18 cellular contexts compared by ENCODE assay signal in the genomic region with DNA sequence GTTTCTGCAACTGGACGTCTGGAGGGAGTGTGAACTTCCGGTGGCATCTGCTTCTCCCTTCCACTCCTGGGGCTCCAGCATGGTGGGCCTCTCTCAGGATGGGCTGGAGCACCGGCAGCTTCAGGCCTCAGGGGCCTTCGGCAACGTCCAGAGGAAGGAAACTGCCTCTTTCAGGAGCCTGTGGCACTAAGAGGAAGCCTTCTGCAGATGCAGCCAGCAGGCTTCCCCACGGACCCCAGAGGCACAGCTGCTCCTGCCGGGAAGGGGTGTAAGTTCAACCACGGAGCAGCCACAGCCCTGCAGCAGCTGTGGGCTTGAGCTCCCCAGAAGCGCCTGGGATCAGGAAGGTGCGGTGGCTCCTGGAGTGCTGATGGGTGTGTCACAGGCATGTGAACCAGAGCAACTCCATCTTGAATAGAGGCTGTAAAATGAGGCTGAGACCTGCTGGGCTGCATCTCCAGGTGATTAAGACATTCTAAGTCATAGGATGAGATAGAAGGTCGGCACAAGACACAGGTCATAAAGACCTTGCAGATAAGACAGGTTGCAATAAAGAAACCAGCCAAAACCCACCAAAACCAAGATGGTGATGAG. TPM values are rescaled to one million over a fixed set of nuclear protein-coding genes. Genes with fewer than 3 reads are reported as not detected.
DNase-seq lines count a peak whose midpoint lies in the region; FAIRE-seq and TF ChIP-seq lines count a peak whose summit lies in the region.
"Had no signal": no experiment of that assay in that cellular context is flagged by ENCODE, and none has a peak within 500 bp of the region (broad histone marks: within the 10 kb centered on the region; RNA-seq: fewer than 3 reads in every experiment).

No MANE protein-coding gene starts in this region.

- H2BK120ac ChIP-seq in neuronal stem cell (ENCODE audit: low read depth, low read length) = no peak overlapping the region

- TF ChIP-seq POLR2A in breast epithelium (IDR thresholded peaks at IDR 0.05) = no peak

- intact Hi-C loops in breast epithelium (cut with DNase I; ENCODE audit: low total_unique reads) = no loop called here

- H4K91ac ChIP-seq in neuronal stem cell (ENCODE audit: low read depth, low read length, poor library complexity) = no peak overlapping the region

- H3K4ac ChIP-seq in neuronal stem cell (ENCODE audit: low read length) = no peak overlapping the region

- H3K4me3 ChIP-seq in BLaER1 treated with 17β-estradiol and CSF1 and Interleukin-3, amounts not matched to agents 10 nM and 100 nM = no peak overlapping the region
- peak overlapping the region in 1 of 2 donors; percentile 16 for H3K4me3 ChIP-seq in neuronal stem cell (ENCODE audit: low read length in 2 of 2)
- no peak overlapping the region for H3K4me3 ChIP-seq in breast epithelium

- H3K23ac ChIP-seq in neuronal stem cell (ENCODE audit: low read depth, low read length, poor library complexity) = no peak overlapping the region

- H3K4me2 ChIP-seq in BLaER1 treated with 17β-estradiol and CSF1 and Interleukin-3, amounts not matched to agents 10 nM and 100 nM = peak overlapping the region; percentile 20 to 91 (median 75); a peak in 21 of 22 replicates
- no peak overlapping the region for H3K4me2 ChIP-seq in neuronal stem cell (ENCODE audit: insufficient read depth, low read length, poor library complexity, severe bottlenecking)

- FAIRE-seq in frontal cortex (lab: Jason Lieb, UNC) = no peak
- FAIRE-seq: GM12892 had no signal

- H3K27ac ChIP-seq in BLaER1 treated with 17β-estradiol and CSF1 and Interleukin-3, amounts not matched to agents 10 nM and 100 nM = peak overlapping the region in 9 of 11 experiments; percentile 15 to 97 (median 85); a peak in 17 of 22 replicates
- H3K27ac ChIP-seq in neuronal stem cell (replicated peaks; ENCODE audit: low read length) = peak overlapping the region; percentile 17
- H3K27ac ChIP-seq in breast epithelium = no peak overlapping the region

- peak overlapping the region; percentile 17 for H3K14ac ChIP-seq in neuronal stem cell (ENCODE audit: low read length)

- H2BK15ac ChIP-seq in neuronal stem cell (ENCODE audit: low read length) = no peak overlapping the region

- peaks cover 21 to 36% (median 24%) of the 10 kb centered on the region in 11 experiments for H3K9me3 ChIP-seq in BLaER1 treated with 17β-estradiol and CSF1 and Interleukin-3, amounts not matched to agents 10 nM and 100 nM (replicated peaks in 1 of 11)
- H3K9me3 ChIP-seq in neuronal stem cell (replicated peaks in 1 of 2; ENCODE audit: control insufficient read depth in 2 of 2, insufficient read depth in 1 of 2, low read depth in 1 of 2, low read length in 2 of 2) (peaks cover 5 to 10% of the 10 kb centered on the region in 2 donors), breast epithelium (peaks cover 21 to 26% of the 10 kb centered on the region in 2 donors)

- no peaks in the 10 kb centered on the region for H4K20me1 ChIP-seq in BLaER1 treated with 17β-estradiol and CSF1 and Interleukin-3, amounts not matched to agents 10 nM and 100 nM

- H3K36me3 ChIP-seq in BLaER1 treated with 17β-estradiol and CSF1 and Interleukin-3, amounts not matched to agents 10 nM and 100 nM = peaks cover 0 to 12% (median 0%) of the 10 kb centered on the region in 11 experiments; a peak in 6 of 22 replicates
- H3K36me3 ChIP-seq in neuronal stem cell (replicated peaks in 1 of 2; ENCODE audit: control insufficient read depth in 2 of 2, insufficient read depth in 2 of 2, low read length in 2 of 2) = no peaks in the 10 kb centered on the region
- H3K36me3 ChIP-seq in breast epithelium = no peaks in the 10 kb centered on the region

- TF ChIP-seq CTCF in breast epithelium (IDR thresholded peaks at IDR 0.05) = no peak

- H3K4me1 ChIP-seq in BLaER1 treated with 17β-estradiol and CSF1 and Interleukin-3, amounts not matched to agents 10 nM and 100 nM = peaks cover 14 to 95% (median 80%) of the 10 kb centered on the region in 10 experiments
- H3K4me1 ChIP-seq in neuronal stem cell (ENCODE audit: control insufficient read depth in 2 of 2, insufficient read depth in 1 of 2, low read depth in 1 of 2, low read length in 2 of 2) = peaks cover 3 to 7% of the 10 kb centered on the region in 2 donors
- H3K4me1 ChIP-seq in breast epithelium = no peaks in the 10 kb centered on the region

- no peak overlapping the region for H2AFZ ChIP-seq in neuronal stem cell (ENCODE audit: low read length)

- no CpG with 5 or more reads among the region's 11 CpGs for WGBS in neuronal stem cell (ENCODE audit: extremely low coverage in 2 of 2, insufficient read length in 2 of 2, insufficient replicate concordance in 1 of 2), 2 donors

- DNase-seq in Kasumi-1 (lab: John Stamatoyannopoulos, UW) (peak; percentile 92 to 96), SKM-1 (lab: John Stamatoyannopoulos, UW; ENCODE audit: unreplicated experiment) (peak; percentile 72), neuronal stem cell (ENCODE audit: low spot score) (no peak), breast epithelium (ENCODE audit: low spot score in 2 of 2) (no peak), epidermal melanocyte (ENCODE audit: insufficient read length, low spot score) (no peak), frontal cortex (ENCODE audit: low spot score in 2 of 2) (no peak)
- DNase-seq: C1 segment of cervical spinal cord, DND-41, MM.1S, NCI-H1105 treated with DMSO at 0.1 percent for 48 hours, NCI-H2029 treated with DMSO at 0.1 percent for 48 hours, NCI-H2171, NCI-H345, NCI-H524, NCI-H82, Right ventricle myocardium superior had no signal

- peak overlapping the region; percentile 78 for H2AK5ac ChIP-seq in neuronal stem cell (ENCODE audit: low read depth, low read length)

- H4K8ac ChIP-seq in neuronal stem cell (ENCODE audit: low read depth, low read length) = no peak overlapping the region

- peaks cover 0 to 4% (median 0%) of the 10 kb centered on the region in 11 experiments; a peak in 3 of 22 replicates for H3K27me3 ChIP-seq in BLaER1 treated with 17β-estradiol and CSF1 and Interleukin-3, amounts not matched to agents 10 nM and 100 nM
- H3K27me3 ChIP-seq in neuronal stem cell (ENCODE audit: control insufficient read depth in 3 of 3, insufficient read depth in 3 of 3, low read depth in 1 of 3, low read length in 3 of 3) = peaks cover 0 to 8% (median 0%) of the 10 kb centered on the region in 3 experiments
- H3K27me3 ChIP-seq in breast epithelium = no peaks in the 10 kb centered on the region

- H3K79me1 ChIP-seq in neuronal stem cell (ENCODE audit: low read depth, low read length) = no peaks in the 10 kb centered on the region

- H3K9ac ChIP-seq in BLaER1 treated with 17β-estradiol and CSF1 and Interleukin-3, amounts not matched to agents 10 nM and 100 nM = peak overlapping the region in 8 of 11 experiments; percentile 25 to 78 (median 70); a peak in 15 of 22 replicates
- H3K9ac ChIP-seq in neuronal stem cell (ENCODE audit: low read depth, low read length, poor library complexity) = no peak overlapping the region

- no peak overlapping the region for H2BK12ac ChIP-seq in neuronal stem cell (ENCODE audit: low read length)

- H3K18ac ChIP-seq in neuronal stem cell (ENCODE audit: low read length) = peak overlapping the region; percentile 13

- no peak overlapping the region for H2BK5ac ChIP-seq in neuronal stem cell (ENCODE audit: low read length)

RNA-seq across cellular contexts. Expression of a gene that starts 50.8 kb away (rescaled TPM):
- 15.3 TPM for polyA plus RNA-seq in neuronal stem cell (2013, experiment 1 of 2)
- 15.0 TPM for polyA plus RNA-seq in neuronal stem cell (2013, experiment 2 of 2)
- total RNA-seq in breast epithelium = 10 to 100 TPM; 25.9 to 35.6 (median 32.4) TPM
- 19.2 TPM for total RNA-seq in frontal cortex

RNA-seq across cellular contexts. Expression of a gene that starts 52.7 kb away (rescaled TPM):
- 18.4 TPM for polyA plus RNA-seq in neuronal stem cell (2013, experiment 1 of 2)
- 18.6 TPM for polyA plus RNA-seq in neuronal stem cell (2013, experiment 2 of 2)
- total RNA-seq in breast epithelium (1 to 10 TPM in 2 of 3 donors, under 1 TPM in 1; 0.48 to 7.3 (median 5.9) TPM), frontal cortex (13.9 TPM)

Comparison
In these comparisons a context has a peak if more than half of its experiments do, and no peak if none do; other contexts are left out.
1. H3K27ac ChIP-seq: peak in BLaER1 treated with 17β-estradiol and CSF1 and Interleukin-3, amounts not matched to agents 10 nM and 100 nM (9 of 11) and neuronal stem cell (single experiment); none in breast epithelium (0 of 2).
2. DNase-seq: peak in Kasumi-1 (2 of 2) and SKM-1 (single experiment); none in neuronal stem cell (single experiment), breast epithelium (0 of 2), epidermal melanocyte (single experiment) and frontal cortex (0 of 2).